24 cellular contexts compared by ENCODE assay signal in genomic region chr1:193431265-193431977, GRCh38.
DNase-seq lines count a peak whose midpoint lies in the region; ATAC-seq, FAIRE-seq and TF ChIP-seq lines count a peak whose summit lies in the region.
"Had no signal": no experiment of that assay in that cellular context is flagged by ENCODE, and none has a peak within 500 bp of the region (broad histone marks: within the 10 kb centered on the region; RNA-seq: fewer than 3 reads in every experiment).

No MANE protein-coding gene starts in this region.

- CTCF ChIA-PET in endothelial cell of umbilical vein (lab: Charles Lee) (no interaction called here), mammary epithelial cell (lab: Charles Lee; ENCODE audit: low non-redundant PET) (no interaction called here)

- H3K27me3 ChIP-seq in endothelial cell of umbilical vein (ENCODE audit: control insufficient read depth in 2 of 2, insufficient read depth in 2 of 2, low read length in 2 of 2) (no peaks in the 10 kb centered on the region), mammary epithelial cell (ENCODE audit: insufficient read depth, low read length) (peaks cover 5% of the 10 kb centered on the region)
- H3K27me3 ChIP-seq: ascending aorta; BLaER1 treated with 17β-estradiol and CSF1 and Interleukin-3, amounts not matched to agents 10 nM and 100 nM; right atrium auricular region; transverse colon had no signal

- TF ChIP-seq CTCF in endothelial cell of umbilical vein (IDR thresholded peaks at IDR 0.05; ENCODE audit: extremely low read depth in 1 of 2, insufficient read depth in 1 of 2, low read depth in 1 of 2, low read length in 2 of 2) (no peak), mammary epithelial cell (conservative IDR thresholded peaks at IDR 0.05 in 1 of 2, IDR thresholded peaks at IDR 0.05 in 1 of 2; ENCODE audit: extremely low read depth in 1 of 2, insufficient read depth in 1 of 2, low read depth in 1 of 2, low read length in 2 of 2) (no peak)

- H3K27ac ChIP-seq in endothelial cell of umbilical vein (ENCODE audit: insufficient read depth, low read depth, low read length) = no peak overlapping the region
- H3K27ac ChIP-seq in mammary epithelial cell (ENCODE audit: insufficient read depth, low read depth, low read length) = no peak overlapping the region
- H3K27ac ChIP-seq: ascending aorta; BLaER1 treated with 17β-estradiol and CSF1 and Interleukin-3, amounts not matched to agents 10 nM and 100 nM; right atrium auricular region had no signal

- intact Hi-C loops in endothelial cell of umbilical vein (cut with micrococcal nuclease) = no loop called here
- intact Hi-C loops in mammary epithelial cell (cut with micrococcal nuclease) = no loop called here

- in situ Hi-C loops in mammary epithelial cell (cut with MboI; ENCODE audit: low sequenced_read_pairs in 2 of 2) = no loop called here

- H2AFZ ChIP-seq in endothelial cell of umbilical vein (ENCODE audit: low read depth, low read length) = no peak overlapping the region
- no peak overlapping the region for H2AFZ ChIP-seq in mammary epithelial cell (ENCODE audit: low read depth, low read length)

- no peak for TF ChIP-seq POLR2A in endothelial cell of umbilical vein (IDR thresholded peaks at IDR 0.05; ENCODE audit: low read depth, low read length)

- BruUV-seq in endothelial cell of umbilical vein (replicated peaks; lab: Mats Ljungman, UMichigan) (no TSS peak), mammary epithelial cell (replicated peaks; lab: Mats Ljungman, UMichigan) (no TSS peak)

- H3K4me2 ChIP-seq in endothelial cell of umbilical vein (ENCODE audit: insufficient read depth, low read length) (no peak overlapping the region), mammary epithelial cell (ENCODE audit: insufficient read depth, low read depth, low read length) (no peak overlapping the region)
- H3K4me2 ChIP-seq: BLaER1 treated with 17β-estradiol and CSF1 and Interleukin-3, amounts not matched to agents 10 nM and 100 nM had no signal

- H3K4me3 ChIP-seq in endothelial cell of umbilical vein (replicated peaks in 1 of 3; ENCODE audit: insufficient read depth in 1 of 3, low read depth in 1 of 3, low read length in 3 of 3) (no peak overlapping the region), mammary epithelial cell (replicated peaks in 1 of 3; ENCODE audit: insufficient read depth in 1 of 3, low read depth in 2 of 3, low read length in 3 of 3) (no peak overlapping the region)
- H3K4me3 ChIP-seq: ascending aorta; BLaER1 treated with 17β-estradiol and CSF1 and Interleukin-3, amounts not matched to agents 10 nM and 100 nM; lung; right atrium auricular region; transverse colon had no signal

- POLR2A ChIA-PET in endothelial cell of umbilical vein (lab: Charles Lee) = no interaction called here

- 44% methylated on average over 2 of the region's 2 CpGs for WGBS in mammary epithelial cell (ENCODE audit: low coverage, missing lambda C conversion rate)

- FAIRE-seq in endothelial cell of umbilical vein (lab: Jason Lieb, UNC) = peak; percentile 71
- FAIRE-seq: GM12891, kidney, TTC549 had no signal

- dilution Hi-C loops in endothelial cell of umbilical vein (cut with MboI; ENCODE audit: extremely low pct_ligation_motif_present, low sequenced_read_pairs) = no loop called here
- dilution Hi-C loops in mammary epithelial cell (cut with HindIII; ENCODE audit: low sequenced_read_pairs) = no loop called here

- H3K36me3 ChIP-seq in endothelial cell of umbilical vein (ENCODE audit: control insufficient read depth in 2 of 2, extremely low read depth in 1 of 2, insufficient read depth in 2 of 2, low read length in 2 of 2) (no peaks in the 10 kb centered on the region), mammary epithelial cell (ENCODE audit: insufficient read depth, low read length) (no peaks in the 10 kb centered on the region)
- H3K36me3 ChIP-seq: ascending aorta, right atrium auricular region, transverse colon had no signal

- peaks cover 10% of the 10 kb centered on the region for H3K4me1 ChIP-seq in endothelial cell of umbilical vein (ENCODE audit: control insufficient read depth, extremely low read depth, insufficient read depth, low read length)
- H3K4me1 ChIP-seq in mammary epithelial cell (ENCODE audit: insufficient read depth, low read length) = no peaks in the 10 kb centered on the region
- H3K4me1 ChIP-seq: ascending aorta; BLaER1 treated with 17β-estradiol and CSF1 and Interleukin-3, amounts not matched to agents 10 nM and 100 nM; right atrium auricular region had no signal

- H3K9me1 ChIP-seq in endothelial cell of umbilical vein (replicated peaks; ENCODE audit: control insufficient read depth, extremely low read depth, insufficient read depth, low read length) = no peaks in the 10 kb centered on the region

- H4K20me1 ChIP-seq in endothelial cell of umbilical vein (replicated peaks; ENCODE audit: control insufficient read depth, extremely low read depth, insufficient read depth, low read length) (no peaks in the 10 kb centered on the region), mammary epithelial cell (ENCODE audit: insufficient read depth, low read length) (no peaks in the 10 kb centered on the region)
- H4K20me1 ChIP-seq: BLaER1 treated with 17β-estradiol and CSF1 and Interleukin-3, amounts not matched to agents 10 nM and 100 nM had no signal

- peaks cover 10% of the 10 kb centered on the region for H3K9me3 ChIP-seq in endothelial cell of umbilical vein (replicated peaks; ENCODE audit: control insufficient read depth, insufficient read depth, low read length)
- H3K9me3 ChIP-seq in mammary epithelial cell (replicated peaks; ENCODE audit: insufficient read depth, low read length) = peaks cover 20% of the 10 kb centered on the region
- H3K9me3 ChIP-seq: ascending aorta, Caco-2 had no signal

- H3K9ac ChIP-seq in endothelial cell of umbilical vein (replicated peaks; ENCODE audit: extremely low read depth, insufficient read depth, low read length) (no peak overlapping the region), mammary epithelial cell (ENCODE audit: insufficient read depth, low read length) (no peak overlapping the region)
- H3K9ac ChIP-seq: BLaER1 treated with 17β-estradiol and CSF1 and Interleukin-3, amounts not matched to agents 10 nM and 100 nM had no signal

- H3K79me2 ChIP-seq in endothelial cell of umbilical vein (ENCODE audit: control insufficient read depth, insufficient read depth, low read length) (no peaks in the 10 kb centered on the region), mammary epithelial cell (ENCODE audit: insufficient read depth, low read length) (no peaks in the 10 kb centered on the region)

- peak; percentile 89 for DNase-seq in DMS53 (lab: John Stamatoyannopoulos, UW)
- peak; percentile 83 for DNase-seq in NCI-H146 (lab: John Stamatoyannopoulos, UW)
- DNase-seq in endothelial cell of umbilical vein (ENCODE audit: low read depth, low spot score) = peak; percentile 74
- DNase-seq in renal cortical epithelial cell (ENCODE audit: low read depth) = peak; percentile 66
- DNase-seq in stimulated activated naive CD8-positive, alpha-beta T cell treated with anti-CD3 and anti-CD28 coated beads, Interleukin-15, Interleukin-2, amounts not matched to agents 100 U/mL and 50 U/mL, for 24 hours = no peak
- DNase-seq in mammary epithelial cell = no peak
- DNase-seq: activated effector memory CD4-positive, alpha-beta T cell treated with Interleukin-2 at 50 U/mL for 16 hours; activated naive CD8-positive, alpha-beta T cell treated with anti-CD3 and anti-CD28 coated beads, Interleukin-2, amount 10 ng/mL, durations not matched to agents 7 days and 5 days; activated T-cell treated with anti-CD3 and anti-CD28 coated beads for 4 hours; Caco-2; EL; kidney; NCI-H1048; NCI-H1930; nephron progenitor cell; stimulated activated CD4-positive, alpha-beta T cell treated with anti-CD3 and anti-CD28 coated beads, Interleukin-2, amount 100 ng/mL, for 24 hours; transverse colon had no signal

- ATAC-seq in HG02571 (IDR thresholded peaks at IDR 0.05; ENCODE audit: unreplicated experiment) = no peak
- no peak for ATAC-seq in stimulated activated naive CD8-positive, alpha-beta T cell treated with anti-CD3 and anti-CD28 coated beads, Interleukin-15, Interleukin-2, amounts not matched to agents 100 U/mL and 50 U/mL, for 24 hours

TF ChIP-seq in endothelial cell of umbilical vein, 7 proteins besides CTCF, POLR2A, EP300 and RAD21:
- TF ChIP-seq FOS (IDR thresholded peaks at IDR 0.05; ENCODE audit: borderline replicate concordance, insufficient read depth, low read length) (peak; percentile 75), EZH2 (IDR thresholded peaks at IDR 0.05; ENCODE audit: borderline replicate concordance, low read depth, low read length, severe bottlenecking) (no peak), JUN (IDR thresholded peaks at IDR 0.05; ENCODE audit: borderline replicate concordance, insufficient read depth, insufficient read length, low read depth) (peak; percentile 50), GATA2 (IDR thresholded peaks at IDR 0.05; ENCODE audit: insufficient read depth, insufficient read length, low read depth, low read length) (peak; percentile 81), MAX (IDR thresholded peaks at IDR 0.05; ENCODE audit: insufficient read depth, insufficient read length) (no peak), POLR2AphosphoS5 (IDR thresholded peaks at IDR 0.05; ENCODE audit: insufficient read depth, low read depth, low read length) (peak; percentile 53), MYC (IDR thresholded peaks at IDR 0.05; ENCODE audit: low read depth, low read length) (no peak)

Comparison
In these comparisons a context has a peak if more than half of its experiments do, and no peak if none do; other contexts are left out.
1. DNase-seq: peak in DMS53 (single experiment), NCI-H146 (single experiment), endothelial cell of umbilical vein (single experiment) and renal cortical epithelial cell (single experiment); none in stimulated activated naive CD8-positive, alpha-beta T cell treated with anti-CD3 and anti-CD28 coated beads, Interleukin-15, Interleukin-2, amounts not matched to agents 100 U/mL and 50 U/mL, for 24 hours (single experiment) and mammary epithelial cell (single experiment).